In genomic region chr5:16018970-16019369, GRCh38 we compare ENCODE assay signal across 26 cellular contexts.
"Had no signal": no experiment of that assay in that cellular context is flagged by ENCODE, and none has a peak within 500 bp of the region (broad histone marks: within the 10 kb centered on the region; RNA-seq: fewer than 3 reads in every experiment).

No MANE protein-coding gene starts in this region.

- H3K36me3 ChIP-seq: colonic mucosa, esophagus squamous epithelium, gastrocnemius medialis, heart right ventricle, left lung, lower lobe of right lung had no signal

- H3K9me3 ChIP-seq: colonic mucosa, esophagus squamous epithelium, gastrocnemius medialis, lower lobe of right lung, mucosa of descending colon had no signal

- H3K4me3 ChIP-seq: colonic mucosa, esophagus squamous epithelium, gastrocnemius medialis, heart right ventricle, left lung, lower lobe of right lung, mucosa of descending colon had no signal

- FAIRE-seq: endometrium, islet of Langerhans, keratinocyte had no signal

- ATAC-seq: effector memory CD8-positive, alpha-beta T cell; esophagus mucosa; gastrocnemius medialis; heart right ventricle; left cardiac atrium; left lung; left ventricle myocardium superior; lower lobe of right lung; mucosa of descending colon had no signal

- H3K27me3 ChIP-seq: colonic mucosa, esophagus squamous epithelium, gastrocnemius medialis, heart right ventricle, left lung had no signal

- DNase-seq: colonic mucosa; cortex of kidney; effector CD8-positive, alpha-beta T cell; effector memory CD8-positive, alpha-beta T cell; endodermal cell; erythroblast; esophagus squamous epithelium; foreskin fibroblast; foreskin melanocyte; gastrocnemius medialis; glutamatergic neuron; head of caudate nucleus; heart right ventricle; hippocampal formation; left cardiac atrium; left ventricle myocardium superior; lower lobe of right lung; mesenchymal stem cell; mucosa of descending colon; naive B cell had no signal

- H3K4me1 ChIP-seq: colonic mucosa, esophagus squamous epithelium, gastrocnemius medialis, heart right ventricle, left lung, lower lobe of right lung had no signal

- H3K27ac ChIP-seq: colonic mucosa, epithelial cell of prostate, esophagus squamous epithelium, gastrocnemius medialis, heart right ventricle, left lung, lower lobe of right lung had no signal
